ENCODE assay signal across 11 cellular contexts in the genomic region with DNA sequence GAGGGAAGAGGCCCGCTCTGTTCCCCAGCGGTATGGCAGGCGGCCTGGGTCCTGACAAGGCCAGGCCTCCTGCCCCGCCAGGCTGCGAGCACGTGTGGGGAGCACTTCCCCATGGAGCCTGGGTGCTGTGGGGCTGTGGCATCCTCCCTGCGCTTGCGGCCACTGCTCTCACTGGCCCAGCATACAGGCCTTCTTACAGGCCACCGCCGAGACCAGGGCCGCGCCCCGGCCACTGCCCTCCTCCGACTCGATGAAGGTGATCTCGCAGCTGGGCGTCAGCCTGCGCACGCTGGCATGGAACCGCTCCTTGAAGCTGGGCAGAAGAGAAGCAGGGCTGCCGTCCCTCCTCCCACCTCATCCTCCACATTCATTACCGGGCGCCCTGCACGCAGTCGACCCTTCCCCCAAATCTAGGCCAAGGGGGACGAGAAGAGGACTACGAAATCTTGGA. TPM values are rescaled to one million over a fixed set of nuclear protein-coding genes. Genes with fewer than 3 reads are reported as not detected.
DNase-seq lines count a peak whose midpoint lies in the region; ATAC-seq, FAIRE-seq and TF ChIP-seq lines count a peak whose summit lies in the region.
"Had no signal": no experiment of that assay in that cellular context is flagged by ENCODE, and none has a peak within 500 bp of the region (broad histone marks: within the 10 kb centered on the region; RNA-seq: fewer than 3 reads in every experiment).

No MANE protein-coding gene starts in this region.

- no peaks in the 10 kb centered on the region for H3K36me3 Mint-ChIP-seq in stimulated activated naive CD8-positive, alpha-beta T cell treated with anti-CD3 and anti-CD28 coated beads, Interleukin-15, Interleukin-2, amounts not matched to agents 100 ng/mL and 50 ng/mL, for 24 hours (ENCODE audit: low read depth)
- no peaks in the 10 kb centered on the region for H3K36me3 Mint-ChIP-seq in nephron (ENCODE audit: low read depth)

- H3K27me3 ChIP-seq in ectodermal cell (ENCODE audit: control insufficient read depth, insufficient read depth, low read length, poor library complexity, severe bottlenecking) = peaks cover 29% of the 10 kb centered on the region

- peaks cover 9% of the 10 kb centered on the region for H3K4me1 Mint-ChIP-seq in stimulated activated naive CD8-positive, alpha-beta T cell treated with anti-CD3 and anti-CD28 coated beads, Interleukin-15, Interleukin-2, amounts not matched to agents 100 ng/mL and 50 ng/mL, for 24 hours (ENCODE audit: low read depth)
- peaks cover 39% of the 10 kb centered on the region for H3K4me1 Mint-ChIP-seq in nephron

- FAIRE-seq in urothelium cell line (lab: Jason Lieb, UNC) = no peak
- FAIRE-seq: GM12878 had no signal

- peak overlapping the region; percentile 69 for H3K4me3 Mint-ChIP-seq in stimulated activated naive CD8-positive, alpha-beta T cell treated with anti-CD3 and anti-CD28 coated beads, Interleukin-15, Interleukin-2, amounts not matched to agents 100 ng/mL and 50 ng/mL, for 24 hours
- H3K4me3 Mint-ChIP-seq in nephron = peak overlapping the region; percentile 55 to 66 (median 63)

- H3K27ac ChIP-seq in ectodermal cell (ENCODE audit: insufficient read depth, low read depth, low read length, poor library complexity, severe bottlenecking) = no peak overlapping the region
- H3K27ac ChIP-seq: neutrophil had no signal

- TF ChIP-seq CTCF in nephron (IDR thresholded peaks at IDR 0.05; ENCODE audit: unreplicated experiment in 3 of 3) = no peak

- no peaks in the 10 kb centered on the region for H3K9me3 ChIP-seq in ectodermal cell (ENCODE audit: control insufficient read depth, low read length)
- H3K9me3 ChIP-seq: neutrophil had no signal

- no peak for ATAC-seq in stimulated activated naive CD8-positive, alpha-beta T cell treated with anti-CD3 and anti-CD28 coated beads, Interleukin-15, Interleukin-2, amounts not matched to agents 100 U/mL and 50 U/mL, for 24 hours
- ATAC-seq: GM12878 had no signal

- no peak for DNase-seq in stimulated activated naive CD8-positive, alpha-beta T cell treated with anti-CD3 and anti-CD28 coated beads, Interleukin-15, Interleukin-2, amounts not matched to agents 100 U/mL and 50 U/mL, for 24 hours
- DNase-seq in AML-193 (lab: John Stamatoyannopoulos, UW) (no peak), RKO (ENCODE audit: low spot score) (no peak), putamen (ENCODE audit: low spot score) (no peak), urothelium cell line (ENCODE audit: low spot score) (no peak)
- DNase-seq: NCI-H146 had no signal

- peaks cover 16% of the 10 kb centered on the region for H3K4me1 ChIP-seq in ectodermal cell (ENCODE audit: control insufficient read depth, insufficient read depth, low read length)

- 86 to 88% methylated on average over 27 of the region's 27 CpGs for WGBS in ectodermal cell, 2 experiments

- no peaks in the 10 kb centered on the region for H3K36me3 ChIP-seq in ectodermal cell (ENCODE audit: control insufficient read depth, insufficient read depth, low read length)
- H3K36me3 ChIP-seq: neutrophil had no signal

- H3K27ac Mint-ChIP-seq in stimulated activated naive CD8-positive, alpha-beta T cell treated with anti-CD3 and anti-CD28 coated beads, Interleukin-15, Interleukin-2, amounts not matched to agents 100 ng/mL and 50 ng/mL, for 24 hours = no peak overlapping the region
- no peak overlapping the region for H3K27ac Mint-ChIP-seq in nephron

- H3K4me3 ChIP-seq in ectodermal cell (ENCODE audit: insufficient read depth, low read depth, low read length) = peak overlapping the region; percentile 24
- H3K4me3 ChIP-seq: GM12878 had no signal

- no peaks in the 10 kb centered on the region for H3K9me3 Mint-ChIP-seq in stimulated activated naive CD8-positive, alpha-beta T cell treated with anti-CD3 and anti-CD28 coated beads, Interleukin-15, Interleukin-2, amounts not matched to agents 100 ng/mL and 50 ng/mL, for 24 hours
- H3K9me3 Mint-ChIP-seq in nephron = no peaks in the 10 kb centered on the region

- peaks cover 6% of the 10 kb centered on the region for H3K27me3 Mint-ChIP-seq in stimulated activated naive CD8-positive, alpha-beta T cell treated with anti-CD3 and anti-CD28 coated beads, Interleukin-15, Interleukin-2, amounts not matched to agents 100 ng/mL and 50 ng/mL, for 24 hours
- H3K27me3 Mint-ChIP-seq in nephron (ENCODE audit: low read depth) = peaks cover 43% of the 10 kb centered on the region

RNA-seq across cellular contexts. Expression of gene MYL7, which starts 3.9 kb away (rescaled TPM):
- 0.83 TPM for polyA plus RNA-seq in ectodermal cell (2013, experiment 1 of 4)
- 0.78 TPM for polyA plus RNA-seq in ectodermal cell (2013, experiment 2 of 4)
- polyA plus RNA-seq in ectodermal cell (2013, experiment 3 of 4) = 1.6 TPM
- polyA plus RNA-seq in ectodermal cell (2013, experiment 4 of 4) = 0.45 TPM

RNA-seq across cellular contexts. Expression of gene POLD2, which starts 21.6 kb away (rescaled TPM):
- 138 TPM for polyA plus RNA-seq in ectodermal cell (2013, experiment 1 of 4)
- polyA plus RNA-seq in ectodermal cell (2013, experiment 2 of 4) = 135 TPM
- polyA plus RNA-seq in ectodermal cell (2013, experiment 3 of 4) = 113 TPM
- polyA plus RNA-seq in ectodermal cell (2013, experiment 4 of 4) = 117 TPM

RNA-seq across cellular contexts. Expression of gene AEBP1, which starts 40.8 kb away (rescaled TPM):
- polyA plus RNA-seq in ectodermal cell (2013, experiment 1 of 4) = 43.2 TPM
- 45.0 TPM for polyA plus RNA-seq in ectodermal cell (2013, experiment 2 of 4)
- polyA plus RNA-seq in ectodermal cell (2013, experiment 3 of 4) = 37.4 TPM
- 48.3 TPM for polyA plus RNA-seq in ectodermal cell (2013, experiment 4 of 4)

RNA-seq across cellular contexts. Expression of gene GCK, which starts 44.2 kb away (rescaled TPM):
- 0.83 TPM for polyA plus RNA-seq in ectodermal cell (2013, experiment 1 of 4)
- polyA plus RNA-seq in ectodermal cell (2013, experiment 2 of 4) = 0.78 TPM
- 1.3 TPM for polyA plus RNA-seq in ectodermal cell (2013, experiment 3 of 4)
- polyA plus RNA-seq in ectodermal cell (2013, experiment 4 of 4) = 3.2 TPM

RNA-seq across cellular contexts. Expression of gene YKT6, which starts 55.8 kb away (rescaled TPM):
- 100 TPM for polyA plus RNA-seq in ectodermal cell (2013, experiment 1 of 4)
- polyA plus RNA-seq in ectodermal cell (2013, experiment 2 of 4) = 97.4 TPM
- polyA plus RNA-seq in ectodermal cell (2013, experiment 3 of 4) = 77.5 TPM
- polyA plus RNA-seq in ectodermal cell (2013, experiment 4 of 4) = 86.2 TPM
